ENCODE assay signal across 9 cellular contexts in the genomic region with DNA sequence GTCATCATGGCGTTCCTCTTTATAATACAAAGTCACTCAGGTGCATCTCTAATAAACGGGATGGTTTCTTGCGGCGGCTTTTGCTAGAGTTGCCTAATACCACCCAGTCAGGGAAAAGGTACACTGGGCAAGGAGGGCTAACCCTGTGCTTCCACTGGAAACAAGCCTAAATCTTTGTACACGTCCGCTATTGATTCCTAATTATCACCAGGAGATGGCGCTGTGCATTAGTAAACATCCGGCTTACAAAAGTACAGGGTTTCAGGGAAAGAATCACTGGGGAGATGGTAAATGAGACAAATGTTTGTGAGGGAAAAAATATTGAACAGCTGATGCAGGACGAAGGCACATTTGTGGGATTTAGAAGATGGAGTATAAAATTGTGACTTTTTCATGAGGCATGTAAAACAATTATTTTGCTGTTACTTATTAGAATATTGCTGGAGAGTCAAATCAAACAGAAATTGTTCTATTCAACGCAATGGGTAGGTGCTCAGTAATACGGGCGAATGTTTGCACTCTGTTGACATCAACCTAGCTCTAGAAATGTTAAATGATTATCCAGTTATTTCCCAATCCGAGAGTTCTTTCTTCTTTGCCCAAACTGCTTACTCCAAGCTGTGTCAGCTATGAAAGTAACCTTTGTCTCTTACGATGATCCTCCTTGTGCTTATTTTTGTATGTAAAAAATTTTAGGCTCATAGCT. TPM values are rescaled to one million over a fixed set of nuclear protein-coding genes. Genes with fewer than 3 reads are reported as not detected.
DNase-seq lines count a peak whose midpoint lies in the region; ATAC-seq lines count a peak whose summit lies in the region.
"Had no signal": no experiment of that assay in that cellular context is flagged by ENCODE, and none has a peak within 500 bp of the region (broad histone marks: within the 10 kb centered on the region; RNA-seq: fewer than 3 reads in every experiment).

No MANE protein-coding gene starts in this region.

- no peaks in the 10 kb centered on the region for H3K36me3 ChIP-seq in Karpas-422 (ENCODE audit: insufficient read depth, low read length)
- H3K36me3 ChIP-seq in SJSA1 = no peaks in the 10 kb centered on the region

- DNase-seq in GF-D8 (lab: John Stamatoyannopoulos, UW) (peak; percentile 3), Karpas-422 (peak; percentile 84), SJSA1 (ENCODE audit: low read depth in 1 of 2, low spot score in 2 of 2) (peak; percentile 53 to 55), fibroblast of peridontal ligament (ENCODE audit: extremely low read depth) (peak; percentile 80), pons (ENCODE audit: low spot score) (peak; percentile 80), NCI-H2029 (lab: John Stamatoyannopoulos, UW) (no peak)

- no peak overlapping the region for H3K9ac ChIP-seq in Karpas-422 (ENCODE audit: low read length)

- no peaks in the 10 kb centered on the region for H3K9me2 ChIP-seq in Karpas-422 (replicated peaks; ENCODE audit: insufficient read depth, low read length)

- H3K9me3 ChIP-seq in Karpas-422 (ENCODE audit: low read length) (no peaks in the 10 kb centered on the region), SJSA1 (replicated peaks) (no peaks in the 10 kb centered on the region)

- no peaks in the 10 kb centered on the region for H3K4me1 ChIP-seq in Karpas-422 (ENCODE audit: low read length)
- no peaks in the 10 kb centered on the region; the same call in 1 of the 2 replicates for H3K4me1 ChIP-seq in SJSA1 (replicated peaks)

- H3K27me3 ChIP-seq in Karpas-422 (ENCODE audit: low read length) (no peaks in the 10 kb centered on the region), SJSA1 (replicated peaks) (no peaks in the 10 kb centered on the region; the same call in 1 of the 2 replicates)

- H3K79me2 ChIP-seq in Karpas-422 (ENCODE audit: low read length) = no peaks in the 10 kb centered on the region

- no peak overlapping the region for H3K4me2 ChIP-seq in Karpas-422 (ENCODE audit: low read depth, low read length, poor library complexity, severe bottlenecking)

- H2AFZ ChIP-seq in Karpas-422 (ENCODE audit: low read length) = no peak overlapping the region

- H3K4me3 ChIP-seq in Karpas-422 (ENCODE audit: low read length) = no peak overlapping the region
- peak overlapping the region; percentile 31 for H3K4me3 ChIP-seq in SJSA1

- no peaks in the 10 kb centered on the region for H4K20me1 ChIP-seq in Karpas-422 (ENCODE audit: insufficient read depth, low read depth, low read length)

- ATAC-seq in GM21529 (IDR thresholded peaks at IDR 0.05; ENCODE audit: unreplicated experiment) (peak; percentile 86), HG03457 (IDR thresholded peaks at IDR 0.05; ENCODE audit: unreplicated experiment) (no peak)
- ATAC-seq: activated naive CD4-positive, alpha-beta T cell treated with anti-CD3 and anti-CD28 coated beads, Interleukin-2, amount 50 U/mL, for 72 hours had no signal

- H3K27ac ChIP-seq in Karpas-422 (ENCODE audit: low read length) = no peak overlapping the region
- H3K27ac ChIP-seq in SJSA1 = no peak overlapping the region

RNA-seq across cellular contexts. Expression of a gene that starts 50.6 kb away (rescaled TPM):
- total RNA-seq in Karpas-422 (2014; rRNA removed; shearing (Covaris generic); ENCODE audit: low replicate concordance) = not detected in 2 replicates
- total RNA-seq in SJSA1 (2014; rRNA removed; shearing (Covaris generic)) = not detected in 2 replicates
- total RNA-seq: activated naive CD4-positive, alpha-beta T cell treated with anti-CD3 and anti-CD28 coated beads, Interleukin-2, amount 50 U/mL, for 72 hours had no signal
